In genomic region chr15:84983711-84984110, GRCh38 we compare ENCODE assay signal across 10 cellular contexts. TPM values are rescaled to one million over a fixed set of nuclear protein-coding genes. Genes with fewer than 3 reads are reported as not detected.
DNase-seq lines count a peak whose midpoint lies in the region; ATAC-seq, FAIRE-seq and TF ChIP-seq lines count a peak whose summit lies in the region.
"Had no signal": no experiment of that assay in that cellular context is flagged by ENCODE, and none has a peak within 500 bp of the region (broad histone marks: within the 10 kb centered on the region; RNA-seq: fewer than 3 reads in every experiment).

No MANE protein-coding gene starts in this region.

- DNase-seq in heart right ventricle = no peak
- no peak for DNase-seq in left ventricle myocardium superior
- no peak for DNase-seq in astrocyte (ENCODE audit: low read depth)
- no peak for DNase-seq in lower lobe of right lung
- no peak for DNase-seq in NCI-H510A treated with DMSO at 0.1 percent for 48 hours (lab: John Stamatoyannopoulos, UW)
- no peak for DNase-seq in amygdala (lab: John Stamatoyannopoulos, UW)
- DNase-seq: NCI-H226 had no signal

- FAIRE-seq in astrocyte (lab: Jason Lieb, UNC) = no peak

- TF ChIP-seq CTCF in heart right ventricle (IDR thresholded peaks at IDR 0.05) = no peak
- no peak for TF ChIP-seq CTCF in astrocyte (IDR thresholded peaks at IDR 0.05; ENCODE audit: insufficient read depth, low read depth, low read length)
- TF ChIP-seq CTCF in lower lobe of right lung (IDR thresholded peaks at IDR 0.05) = no peak

- H3K27ac ChIP-seq in heart right ventricle (peak overlapping the region in 5 of 10 donors; percentile 91 to 98 (median 96)), astrocyte (ENCODE audit: low read depth, low read length) (no peak overlapping the region), lower lobe of right lung (no peak overlapping the region), urinary bladder (ENCODE audit: low read depth) (no peak overlapping the region)
- H3K27ac ChIP-seq: ascending aorta had no signal

- H3K4me3 Mint-ChIP-seq in astrocyte (ENCODE audit: unreplicated experiment) = peak overlapping the region; percentile 94

- 29 to 43% methylated on average over 2 of the region's 2 CpGs for WGBS in heart right ventricle, 2 donors
- 68% methylated on average over 2 of the region's 2 CpGs for WGBS in urinary bladder

- peak overlapping the region; percentile 86 for H3K4me2 ChIP-seq in astrocyte (ENCODE audit: low read length)

- H3K9ac ChIP-seq in astrocyte (ENCODE audit: low read length) = no peak overlapping the region

- H3K9me3 ChIP-seq in heart right ventricle (no peaks in the 10 kb centered on the region), astrocyte (ENCODE audit: insufficient read depth, low read depth, low read length) (no peaks in the 10 kb centered on the region), lower lobe of right lung (no peaks in the 10 kb centered on the region)
- H3K9me3 ChIP-seq: ascending aorta had no signal

- H3K27me3 Mint-ChIP-seq in astrocyte (ENCODE audit: low read depth, unreplicated experiment) = peaks cover 6% of the 10 kb centered on the region

- peak overlapping the region; percentile 14 for H3K27ac Mint-ChIP-seq in astrocyte (ENCODE audit: unreplicated experiment)

- H3K36me3 Mint-ChIP-seq in astrocyte (ENCODE audit: low read depth, unreplicated experiment) = peaks cover 2% of the 10 kb centered on the region

- H2AFZ ChIP-seq in astrocyte (ENCODE audit: low read depth, low read length) = no peak overlapping the region

- no peaks in the 10 kb centered on the region for H3K9me3 Mint-ChIP-seq in astrocyte (ENCODE audit: unreplicated experiment)

- H3K79me2 ChIP-seq in astrocyte (ENCODE audit: insufficient read depth, low read length) = peaks cover 67% of the 10 kb centered on the region

- peak overlapping the region in 9 of 10 donors; percentile 62 to 96 (median 82) for H3K4me3 ChIP-seq in heart right ventricle
- H3K4me3 ChIP-seq in astrocyte (ENCODE audit: insufficient read depth, low read depth, low read length) = no peak overlapping the region
- H3K4me3 ChIP-seq in lower lobe of right lung = peak overlapping the region; percentile 94
- peak overlapping the region; percentile 96 for H3K4me3 ChIP-seq in urinary bladder (ENCODE audit: low read depth, low read length)

- no peak for ATAC-seq in heart right ventricle
- no peak for ATAC-seq in left ventricle myocardium superior
- ATAC-seq in lower lobe of right lung = no peak
- ATAC-seq in GM19395 (IDR thresholded peaks at IDR 0.05; ENCODE audit: unreplicated experiment) = no peak

- H4K20me1 ChIP-seq in astrocyte (ENCODE audit: insufficient read depth, low read length) = peaks cover 54% of the 10 kb centered on the region

- H3K36me3 ChIP-seq in heart right ventricle (no peaks in the 10 kb centered on the region), astrocyte (ENCODE audit: insufficient read depth, low read length) (no peaks in the 10 kb centered on the region), lower lobe of right lung (no peaks in the 10 kb centered on the region), urinary bladder (ENCODE audit: insufficient read depth) (no peaks in the 10 kb centered on the region)
- H3K36me3 ChIP-seq: ascending aorta had no signal

- intact Hi-C loops in heart right ventricle (cut with DNase I) = loop anchor here in 8 of 10 donors (5.0 to 10.0 kb wide), 4 partner anchors 44 to 61 kb away; no protein-coding TSS in a partner anchor
- intact Hi-C loops in left ventricle myocardium superior (cut with micrococcal nuclease) = no loop called here
- intact Hi-C loops in lower lobe of right lung (cut with DNase I) = no loop called here

- H3K27me3 ChIP-seq in heart right ventricle (no peaks in the 10 kb centered on the region), astrocyte (ENCODE audit: insufficient read depth, low read length) (no peaks in the 10 kb centered on the region), lower lobe of right lung (ENCODE audit: low read depth) (no peaks in the 10 kb centered on the region)
- H3K27me3 ChIP-seq: ascending aorta had no signal

- H3K4me1 ChIP-seq in heart right ventricle (peaks cover 8 to 70% (median 57%) of the 10 kb centered on the region in 9 donors), astrocyte (ENCODE audit: insufficient read depth, low read length) (peaks cover 11% of the 10 kb centered on the region), lower lobe of right lung (peaks cover 38% of the 10 kb centered on the region), urinary bladder (ENCODE audit: insufficient read depth) (no peaks in the 10 kb centered on the region)

- peaks cover 3% of the 10 kb centered on the region for H3K4me1 Mint-ChIP-seq in astrocyte (ENCODE audit: low read depth, unreplicated experiment)

RNA-seq across cellular contexts. Expression of gene PDE8A, which starts 2.1 kb away (rescaled TPM):
- total RNA-seq in heart right ventricle (10 to 100 TPM; 13.1 to 20.3 (median 17.4) TPM), left ventricle myocardium superior (14.9 TPM), astrocyte (16.3 and 18.0 TPM in 2 replicates), lower lobe of right lung (49.2 TPM), urinary bladder (82.3 TPM)
- polyA plus RNA-seq in heart right ventricle (10 to 100 TPM; 10.9 to 46.7 TPM), urinary bladder (17.6 TPM)

Comparison
In these comparisons a context has a peak if more than half of its experiments do, and no peak if none do; other contexts are left out.
1. intact Hi-C loops: an anchor here in heart right ventricle (5.0 to 10.0 kb wide); none called in left ventricle myocardium superior and lower lobe of right lung.